ENCODE assay signal across 27 cellular contexts in genomic region chr17:19023209-19023999, GRCh38. TPM values are rescaled to one million over a fixed set of nuclear protein-coding genes. Genes with fewer than 3 reads are reported as not detected.
DNase-seq lines count a peak whose midpoint lies in the region; ATAC-seq lines count a peak whose summit lies in the region.
"Had no signal": no experiment of that assay in that cellular context is flagged by ENCODE, and none has a peak within 500 bp of the region (broad histone marks: within the 10 kb centered on the region; RNA-seq: fewer than 3 reads in every experiment).

No MANE protein-coding gene starts in this region.

- H3K4me1 ChIP-seq in CD4-positive, alpha-beta memory T cell (ENCODE audit: insufficient read depth, low read length): peaks cover 14% of the 10 kb centered on the region
- H3K4me1 ChIP-seq in effector memory CD4-positive, alpha-beta T cell (ENCODE audit: control insufficient read depth, insufficient read depth, low read length, poor library complexity, severe bottlenecking): peaks cover 7% of the 10 kb centered on the region
- H3K4me1 ChIP-seq: Caco-2, stomach, tibial nerve had no signal

- H3K9me3 Mint-ChIP-seq in CD4-positive, alpha-beta memory T cell: no peaks in the 10 kb centered on the region
- no peaks in the 10 kb centered on the region for H3K9me3 Mint-ChIP-seq in naive thymus-derived CD8-positive, alpha-beta T cell
- H3K9me3 Mint-ChIP-seq: activated naive CD4-positive, alpha-beta T cell treated with anti-CD3 and anti-CD28 coated beads, Interleukin-2, amount 50 U/mL, for 24 hours; central memory CD8-positive, alpha-beta T cell had no signal

- no peak overlapping the region for H3K27ac ChIP-seq in CD4-positive, alpha-beta memory T cell (ENCODE audit: low read depth, low read length)
- H3K27ac ChIP-seq in effector memory CD4-positive, alpha-beta T cell (ENCODE audit: insufficient read depth, low read length, poor library complexity, severe bottlenecking): peak overlapping the region; percentile 21
- H3K27ac ChIP-seq: 22Rv1, stomach, tibial nerve had no signal

- peaks cover 5% of the 10 kb centered on the region for H3K36me3 ChIP-seq in CD4-positive, alpha-beta memory T cell (ENCODE audit: insufficient read depth, low read length)
- H3K36me3 ChIP-seq in effector memory CD4-positive, alpha-beta T cell (ENCODE audit: control insufficient read depth, insufficient read depth, low read length): peaks cover 25% of the 10 kb centered on the region
- H3K36me3 ChIP-seq: stomach, tibial nerve had no signal

- intact Hi-C loops in CD4-positive, alpha-beta memory T cell (cut with micrococcal nuclease): no loop called here

- peak overlapping the region in 5 of 7 donors; percentile 29 to 78 (median 50) for H3K27ac Mint-ChIP-seq in CD4-positive, alpha-beta memory T cell
- H3K27ac Mint-ChIP-seq in naive thymus-derived CD8-positive, alpha-beta T cell: peak overlapping the region in 8 of 10 donors; percentile 76 to 92 (median 89)

- H3K4me3 Mint-ChIP-seq in CD4-positive, alpha-beta memory T cell: peak overlapping the region in 3 of 8 donors; percentile 21 to 46 (median 34)
- peak overlapping the region in 4 of 10 donors; percentile 10 to 62 (median 48) for H3K4me3 Mint-ChIP-seq in naive thymus-derived CD8-positive, alpha-beta T cell
- H3K4me3 Mint-ChIP-seq: activated naive CD4-positive, alpha-beta T cell treated with anti-CD3 and anti-CD28 coated beads, Interleukin-2, amount 50 U/mL, for 24 hours; central memory CD8-positive, alpha-beta T cell had no signal

- no peak for ATAC-seq in naive thymus-derived CD8-positive, alpha-beta T cell
- no peak for ATAC-seq in GM21529 (IDR thresholded peaks at IDR 0.05; ENCODE audit: unreplicated experiment)
- ATAC-seq: sciatic nerve had no signal

- H3K4me3 ChIP-seq in CD4-positive, alpha-beta memory T cell (ENCODE audit: low read length in 2 of 2): no peak overlapping the region
- no peak overlapping the region for H3K4me3 ChIP-seq in effector memory CD4-positive, alpha-beta T cell (ENCODE audit: insufficient read depth, low read depth, low read length, poor library complexity, severe bottlenecking)
- H3K4me3 ChIP-seq: stomach, tibial nerve had no signal

- H3K27me3 ChIP-seq in CD4-positive, alpha-beta memory T cell (ENCODE audit: insufficient read depth, low read length): no peaks in the 10 kb centered on the region
- H3K27me3 ChIP-seq in effector memory CD4-positive, alpha-beta T cell (replicated peaks; ENCODE audit: control insufficient read depth, insufficient read depth, low read length, poor library complexity, severe bottlenecking): no peaks in the 10 kb centered on the region
- H3K27me3 ChIP-seq: stomach had no signal

- DNase-seq in activated CD4-positive, CD25-positive, alpha-beta regulatory T cell treated with anti-CD3 and anti-CD28 coated beads, Interleukin-2, amount 50 U/mL, for 72 hours: peak; percentile 18
- no peak for DNase-seq in activated CD4-positive, CD25-positive, alpha-beta regulatory T cell (lab: John Stamatoyannopoulos, UW)
- DNase-seq in CD4-positive, alpha-beta memory T cell: no peak
- no peak for DNase-seq in effector memory CD4-positive, alpha-beta T cell
- DNase-seq in naive thymus-derived CD8-positive, alpha-beta T cell: peak in 1 of 10 donors; percentile 30
- no peak for DNase-seq in T-helper 2 cell
- DNase-seq in OCI-M2 (lab: John Stamatoyannopoulos, UW; ENCODE audit: unreplicated experiment): no peak
- DNase-seq: Caco-2; DMS79; KBM-7; mesenchymal stem cell; MM.1S; NCI-H1436; NCI-H2107; NCI-H446 treated with DMSO at 0.1 percent for 48 hours; SHP77; stimulated activated CD4-positive, alpha-beta T cell treated with anti-CD3 and anti-CD28 coated beads, Interleukin-15, amount 100 ng/mL, for 24 hours; stomach had no signal

- H3K27me3 Mint-ChIP-seq in CD4-positive, alpha-beta memory T cell: no peaks in the 10 kb centered on the region
- no peaks in the 10 kb centered on the region for H3K27me3 Mint-ChIP-seq in naive thymus-derived CD8-positive, alpha-beta T cell
- H3K27me3 Mint-ChIP-seq: activated naive CD4-positive, alpha-beta T cell treated with anti-CD3 and anti-CD28 coated beads, Interleukin-2, amount 50 U/mL, for 24 hours; central memory CD8-positive, alpha-beta T cell had no signal

- H3K4me1 Mint-ChIP-seq in CD4-positive, alpha-beta memory T cell: peaks cover 13 to 33% (median 16%) of the 10 kb centered on the region in 4 donors
- H3K4me1 Mint-ChIP-seq in naive thymus-derived CD8-positive, alpha-beta T cell: peaks cover 18 to 44% (median 28%) of the 10 kb centered on the region in 4 donors

- POLR2A ChIA-PET in CD4-positive, alpha-beta memory T cell (lab: Charles Lee; ENCODE audit: partially characterized antibody): interaction anchor here (0.8 to 2.4 kb wide), 6 partner anchors 8 to 398 kb away, joined by 3 to 9 read pairs (median 4); partner anchors contain the start of gene FAM83G
- POLR2A ChIA-PET in naive thymus-derived CD8-positive, alpha-beta T cell (lab: Charles Lee): interaction anchor here (0.6 to 1.6 kb wide), 7 partner anchors 7 to 97 kb away, joined by 3 to 5 read pairs (median 3); partner anchors contain the start of gene FAM83G

- no peaks in the 10 kb centered on the region for H3K9me3 ChIP-seq in CD4-positive, alpha-beta memory T cell (ENCODE audit: control insufficient read depth in 1 of 2, low read length in 2 of 2)
- H3K9me3 ChIP-seq in effector memory CD4-positive, alpha-beta T cell (ENCODE audit: control insufficient read depth, low read length): no peaks in the 10 kb centered on the region
- H3K9me3 ChIP-seq: Caco-2, stomach, tibial nerve had no signal

- CTCF ChIA-PET in CD4-positive, alpha-beta memory T cell (lab: Charles Lee; ENCODE audit: partially characterized antibody): interaction anchor here (1.1 to 1.6 kb wide), 5 partner anchors 17 to 67 kb away, joined by 3 to 9 read pairs (median 5); no protein-coding TSS in a partner anchor

- H3K36me3 Mint-ChIP-seq in CD4-positive, alpha-beta memory T cell: peaks cover 11 to 25% of the 10 kb centered on the region in 2 donors
- H3K36me3 Mint-ChIP-seq in naive thymus-derived CD8-positive, alpha-beta T cell: peaks cover 0 to 29% (median 2%) of the 10 kb centered on the region in 3 donors

RNA-seq across cellular contexts. Expression of gene FAM83G, which starts 18.8 kb away (rescaled TPM):
- total RNA-seq in CD4-positive, alpha-beta memory T cell: 10 to 100 TPM; 13.8 to 15.1 TPM
- 1 to 10 TPM; 1.6 to 6.9 TPM for polyA plus RNA-seq in CD4-positive, alpha-beta memory T cell
- total RNA-seq in naive thymus-derived CD8-positive, alpha-beta T cell: 1 to 10 TPM; 7.2 to 8.9 TPM
- polyA plus RNA-seq in naive thymus-derived CD8-positive, alpha-beta T cell: 1 to 10 TPM; 1.5 to 3.5 (median 1.9) TPM

RNA-seq across cellular contexts. Expression of gene GRAP, which starts 23.4 kb away (rescaled TPM):
- 10 to 100 TPM; 63.1 to 75.8 TPM for total RNA-seq in CD4-positive, alpha-beta memory T cell
- 10 to 100 TPM; 61.6 to 70.1 TPM for polyA plus RNA-seq in CD4-positive, alpha-beta memory T cell
- total RNA-seq in naive thymus-derived CD8-positive, alpha-beta T cell: 10 to 100 TPM; 65.6 to 69.9 TPM
- 10 to 100 TPM; 32.7 to 99.6 (median 73.1) TPM for polyA plus RNA-seq in naive thymus-derived CD8-positive, alpha-beta T cell
- total RNA-seq: fibroblast of lung, myocyte, osteocyte had no signal
